In genomic region chr1:112383759-112384370, GRCh38 we compare ENCODE assay signal across 27 cellular contexts.
"Had no signal": no experiment of that assay in that cellular context is flagged by ENCODE, and none has a peak within 500 bp of the region (broad histone marks: within the 10 kb centered on the region; RNA-seq: fewer than 3 reads in every experiment).

No MANE protein-coding gene starts in this region.

- H3K27ac Mint-ChIP-seq: activated CD8-positive, alpha-beta T cell treated with anti-CD3 and anti-CD28 coated beads, Interleukin-2, amount 10 ng/mL, durations not matched to agents 7 days and 5 days; activated naive CD8-positive, alpha-beta T cell treated with anti-CD3 and anti-CD28 coated beads, Interleukin-2, amount 10 ng/mL, durations not matched to agents 7 days and 5 days; WTC11 had no signal

- H3K4me3 ChIP-seq: adrenal gland, breast epithelium, Peyer's patch had no signal

- H3K36me3 ChIP-seq: adrenal gland, breast epithelium, Peyer's patch had no signal

- H3K9ac ChIP-seq: KMS-11 had no signal

- H3K4me3 Mint-ChIP-seq: activated CD8-positive, alpha-beta T cell treated with anti-CD3 and anti-CD28 coated beads, Interleukin-2, amount 10 ng/mL, durations not matched to agents 7 days and 5 days; activated naive CD8-positive, alpha-beta T cell treated with anti-CD3 and anti-CD28 coated beads, Interleukin-2, amount 10 ng/mL, durations not matched to agents 7 days and 5 days; central memory CD8-positive, alpha-beta T cell; IgD-negative memory B cell; WTC11 had no signal

- H3K9me3 ChIP-seq: adrenal gland, breast epithelium, Peyer's patch had no signal

- H3K4me2 ChIP-seq: KMS-11 had no signal

- H3K4me1 ChIP-seq: adrenal gland, breast epithelium, Peyer's patch had no signal

- H3K27me3 ChIP-seq: breast epithelium, Peyer's patch had no signal

- H3K27ac ChIP-seq: adrenal gland, breast epithelium, KMS-11, Peyer's patch, RWPE1 had no signal

- ATAC-seq: activated CD8-positive, alpha-beta T cell treated with anti-CD3 and anti-CD28 coated beads, Interleukin-2, amount 10 ng/mL, durations not matched to agents 7 days and 5 days; WTC11 had no signal

- H3K9me3 Mint-ChIP-seq: activated naive CD8-positive, alpha-beta T cell treated with anti-CD3 and anti-CD28 coated beads, Interleukin-2, amount 10 ng/mL, durations not matched to agents 7 days and 5 days; central memory CD8-positive, alpha-beta T cell; WTC11 had no signal

- DNase-seq: activated CD4-positive, alpha-beta T cell treated with anti-CD3 and anti-CD28 coated beads for 48 hours; activated CD4-positive, alpha-beta T cell treated with anti-CD3 and anti-CD28 coated beads, Interleukin-2, amount 50 U/mL, for 4 hours; activated CD4-positive, CD25-positive, alpha-beta regulatory T cell treated with anti-CD3 and anti-CD28 coated beads, Interleukin-2, amount 50 U/mL, for 72 hours; activated CD8-positive, alpha-beta memory T cell treated with anti-CD3 and anti-CD28 coated beads, Interleukin-2, amount 50 U/mL, for 48 hours; activated CD8-positive, alpha-beta T cell treated with anti-CD3 and anti-CD28 coated beads, Interleukin-2, amount 10 ng/mL, durations not matched to agents 7 days and 5 days; activated naive CD4-positive, alpha-beta T cell treated with anti-CD3 and anti-CD28 coated beads, Interleukin-2, amount 50 U/mL, for 16 hours; activated naive CD8-positive, alpha-beta T cell treated with anti-CD3 and anti-CD28 coated beads, Interleukin-2, amount 10 ng/mL, durations not matched to agents 7 days and 5 days; activated T-cell treated with anti-CD3 and anti-CD28 coated beads, Interleukin-2, amount 50 U/mL, for 1 hour; adrenal gland; anterior cingulate cortex; NCI-H1092 treated with DMSO at 0.1 percent for 48 hours; NCI-H1417 treated with DMSO at 0.1 percent for 48 hours; NCI-H1694; NCI-H2029; NCI-H2107; NCI-H345; NCI-H510A; NCI-H526 treated with DMSO at 0.1 percent for 48 hours; Peyer's patch; SIG-M5; T-helper 1 cell had no signal

- H3K36me3 Mint-ChIP-seq: activated naive CD8-positive, alpha-beta T cell treated with anti-CD3 and anti-CD28 coated beads, Interleukin-2, amount 10 ng/mL, durations not matched to agents 7 days and 5 days; IgD-negative memory B cell; WTC11 had no signal

- H3K4me1 Mint-ChIP-seq: central memory CD8-positive, alpha-beta T cell; IgD-negative memory B cell had no signal
